8 cellular contexts compared by ENCODE assay signal in genomic region chr10:102431452-102432124, GRCh38. TPM values are rescaled to one million over a fixed set of nuclear protein-coding genes. Genes with fewer than 3 reads are reported as not detected.
A peak's percentile ranks its signal among the peaks of the same experiment; 100 is the strongest.
DNase-seq lines count a peak whose midpoint lies in the region; ATAC-seq and TF ChIP-seq lines count a peak whose summit lies in the region.

No MANE protein-coding gene starts in this region.

- peaks cover 50% of the 10 kb centered on the region for H3K4me1 Mint-ChIP-seq in activated CD8-positive, alpha-beta memory T cell treated with anti-CD3 and anti-CD28 coated beads, Interleukin-2, amount 10 ng/mL, durations not matched to agents 7 days and 5 days
- H3K4me1 Mint-ChIP-seq in neural crest cell, result peaks cover 61% of the 10 kb centered on the region

- intact Hi-C loops in esophagus muscularis mucosa (cut with DNase I), result no loop called here

- no peaks in the 10 kb centered on the region for H3K9me3 ChIP-seq in esophagus muscularis mucosa

- H3K4me3 Mint-ChIP-seq in activated CD8-positive, alpha-beta memory T cell treated with anti-CD3 and anti-CD28 coated beads, Interleukin-2, amount 10 ng/mL, durations not matched to agents 7 days and 5 days, result peak overlapping the region; percentile 91
- peak overlapping the region; percentile 96 for H3K4me3 Mint-ChIP-seq in neural crest cell

- H3K4me1 ChIP-seq in esophagus muscularis mucosa, result peaks cover 14 to 38% (median 27%) of the 10 kb centered on the region in 4 donors

- 20% methylated on average over 4 of the region's 4 CpGs for WGBS in esophagus muscularis mucosa

- H3K27me3 Mint-ChIP-seq in activated CD8-positive, alpha-beta memory T cell treated with anti-CD3 and anti-CD28 coated beads, Interleukin-2, amount 10 ng/mL, durations not matched to agents 7 days and 5 days, result no peaks in the 10 kb centered on the region
- peaks cover 11% of the 10 kb centered on the region for H3K27me3 Mint-ChIP-seq in neural crest cell (ENCODE audit: low read depth)

- TF ChIP-seq POLR2A in Raji (IDR thresholded peaks at IDR 0.05; ENCODE audit: insufficient read depth, low read depth, low read length) (peak; percentile 36; the same call in 1 of the 2 replicates), esophagus muscularis mucosa (IDR thresholded peaks at IDR 0.05; ENCODE audit: low read depth) (no peak)

- no peaks in the 10 kb centered on the region for H3K9me3 Mint-ChIP-seq in activated CD8-positive, alpha-beta memory T cell treated with anti-CD3 and anti-CD28 coated beads, Interleukin-2, amount 10 ng/mL, durations not matched to agents 7 days and 5 days (ENCODE audit: low read depth)
- no peaks in the 10 kb centered on the region for H3K9me3 Mint-ChIP-seq in neural crest cell

- H3K27ac ChIP-seq in esophagus muscularis mucosa (replicated peaks in 1 of 4), result peak overlapping the region; percentile 84 to 90 (median 86)

- no peaks in the 10 kb centered on the region for H3K36me3 ChIP-seq in esophagus muscularis mucosa

- peaks cover 0 to 31% (median 4%) of the 10 kb centered on the region in 4 donors for H3K27me3 ChIP-seq in esophagus muscularis mucosa

- no peak for TF ChIP-seq EP300 in esophagus muscularis mucosa (IDR thresholded peaks at IDR 0.05)

- no peak for DNase-seq in activated CD8-positive, alpha-beta memory T cell treated with anti-CD3 and anti-CD28 coated beads, Interleukin-2, amount 10 ng/mL, durations not matched to agents 7 days and 5 days
- no peak for DNase-seq in activated CD8-positive, alpha-beta memory T cell treated with anti-CD3 and anti-CD28 coated beads, Interleukin-2, amount 50 U/mL, for 4 hours
- DNase-seq in esophagus muscularis mucosa (ENCODE audit: extremely low spot score), result no peak
- no peak for DNase-seq in neural crest cell (ENCODE audit: low read depth, low spot score)
- no peak for DNase-seq in NCI-H187 (lab: John Stamatoyannopoulos, UW)
- no peak for DNase-seq in amniotic stem cell (lab: John Stamatoyannopoulos, UW)

- TF ChIP-seq CTCF in esophagus muscularis mucosa (IDR thresholded peaks at IDR 0.05) (no peak), neural crest cell (conservative IDR thresholded peaks at IDR 0.05) (no peak)

- H3K4me3 ChIP-seq in esophagus muscularis mucosa, result peak overlapping the region; percentile 75 to 97 (median 84)

- no peak for ATAC-seq in activated CD8-positive, alpha-beta memory T cell treated with anti-CD3 and anti-CD28 coated beads, Interleukin-2, amount 10 ng/mL, durations not matched to agents 7 days and 5 days
- ATAC-seq in HG03565 (IDR thresholded peaks at IDR 0.05; ENCODE audit: unreplicated experiment), result no peak

- CTCF ChIA-PET in activated CD8-positive, alpha-beta memory T cell treated with anti-CD3 and anti-CD28 coated beads, Interleukin-2, amount 10 ng/mL, durations not matched to agents 7 days and 5 days (lab: Charles Lee), result interaction anchor here (1.0 to 8.0 kb wide), 8 partner anchors 9 to 200 kb away, joined by 3 to 82 read pairs (median 4); partner anchors contain the start of genes C10orf95, FBXL15 and SUFU

- H3K27ac Mint-ChIP-seq in activated CD8-positive, alpha-beta memory T cell treated with anti-CD3 and anti-CD28 coated beads, Interleukin-2, amount 10 ng/mL, durations not matched to agents 7 days and 5 days, result peak overlapping the region; percentile 95
- H3K27ac Mint-ChIP-seq in neural crest cell (ENCODE audit: unreplicated experiment), result peak overlapping the region; percentile 91

- peaks cover under 1% of the 10 kb centered on the region for H3K36me3 Mint-ChIP-seq in activated CD8-positive, alpha-beta memory T cell treated with anti-CD3 and anti-CD28 coated beads, Interleukin-2, amount 10 ng/mL, durations not matched to agents 7 days and 5 days
- H3K36me3 Mint-ChIP-seq in neural crest cell (ENCODE audit: low read depth), result no peaks in the 10 kb centered on the region

RNA-seq across cellular contexts. Expression of gene CUEDC2, which starts 0.8 kb away (rescaled TPM):
- total RNA-seq in activated CD8-positive, alpha-beta memory T cell treated with anti-CD3 and anti-CD28 coated beads, Interleukin-2, amount 10 ng/mL, durations not matched to agents 7 days and 5 days, result 10 to 100 TPM; 73.5 to 78.2 TPM
- total RNA-seq in esophagus muscularis mucosa, result 10 to 100 TPM; 61.0 to 92.7 (median 71.2) TPM
- 118 and 121 TPM in 2 replicates for total RNA-seq in neural crest cell

RNA-seq across cellular contexts. Expression of gene FBXL15, which starts 11.0 kb away (rescaled TPM):
- total RNA-seq in activated CD8-positive, alpha-beta memory T cell treated with anti-CD3 and anti-CD28 coated beads, Interleukin-2, amount 10 ng/mL, durations not matched to agents 7 days and 5 days, result 10 to 100 TPM; 13.5 to 15.2 TPM
- total RNA-seq in esophagus muscularis mucosa (10 to 100 TPM; 19.5 to 45.9 (median 29.0) TPM), neural crest cell (24.8 and 25.6 TPM in 2 replicates)

RNA-seq across cellular contexts. Expression of gene PSD, which starts 13.0 kb away (rescaled TPM):
- total RNA-seq in activated CD8-positive, alpha-beta memory T cell treated with anti-CD3 and anti-CD28 coated beads, Interleukin-2, amount 10 ng/mL, durations not matched to agents 7 days and 5 days, result 1 to 10 TPM; 2.8 to 2.9 TPM
- total RNA-seq in esophagus muscularis mucosa (100 to 1,000 TPM in 2 of 4 donors, 10 to 100 TPM in 2; 88.0 to 268 (median 108) TPM), neural crest cell (36.1 and 37.4 TPM in 2 replicates)

RNA-seq across cellular contexts. Expression of gene C10orf95, which starts 19.8 kb away (rescaled TPM):
- total RNA-seq in activated CD8-positive, alpha-beta memory T cell treated with anti-CD3 and anti-CD28 coated beads, Interleukin-2, amount 10 ng/mL, durations not matched to agents 7 days and 5 days, result under 1 TPM in 1 of 2 experiments, not detected in 1; 0.35 TPM
- total RNA-seq in esophagus muscularis mucosa (1 to 10 TPM in 1 of 4 donors, not detected in 3; 1.0 TPM), neural crest cell (0.21 and 0.27 TPM in 2 replicates)

RNA-seq across cellular contexts. Expression of gene NFKB2, which starts 36.1 kb away (rescaled TPM):
- 100 to 1,000 TPM in 1 of 2 experiments, 10 to 100 TPM in 1; 78.1 to 199 TPM for total RNA-seq in activated CD8-positive, alpha-beta memory T cell treated with anti-CD3 and anti-CD28 coated beads, Interleukin-2, amount 10 ng/mL, durations not matched to agents 7 days and 5 days
- 10 to 100 TPM; 18.7 to 47.0 (median 41.2) TPM for total RNA-seq in esophagus muscularis mucosa
- 22.9 and 26.1 TPM in 2 replicates for total RNA-seq in neural crest cell
